Comparison of ENCODE assay signal across 8 cellular contexts in genomic region chr1:19209990-19210771, GRCh38. TPM values are rescaled to one million over a fixed set of nuclear protein-coding genes. Genes with fewer than 3 reads are reported as not detected.
DNase-seq lines count a peak whose midpoint lies in the region; ATAC-seq and TF ChIP-seq lines count a peak whose summit lies in the region.

UBR4 (minus strand) TSS chr1:19210266; CDS start chr1:19210248, 18 bp downstream.

- peaks cover 54% of the 10 kb centered on the region for H3K36me3 Mint-ChIP-seq in activated naive CD8-positive, alpha-beta T cell treated with anti-CD3 and anti-CD28 coated beads, Interleukin-2, amount 50 U/mL, for 24 hours (ENCODE audit: low read depth)

- TF ChIP-seq EP300 in tibial nerve (IDR thresholded peaks at IDR 0.05), result peak; percentile 96 to 98

- H3K27me3 Mint-ChIP-seq in activated naive CD8-positive, alpha-beta T cell treated with anti-CD3 and anti-CD28 coated beads, Interleukin-2, amount 50 U/mL, for 24 hours, result peaks cover 2% of the 10 kb centered on the region

- peak within 1 kb of the TSS; percentile 80 for H3K9ac ChIP-seq in parathyroid adenoma

- intact Hi-C loops in Right ventricle myocardium superior (cut with DNase I), result no loop called here

- H3K4me1 ChIP-seq in parathyroid adenoma, result peaks cover 9% of the 10 kb centered on the region
- peaks cover 3 to 70% (median 30%) of the 10 kb centered on the region in 4 donors for H3K4me1 ChIP-seq in tibial nerve

- H3K27me3 ChIP-seq in parathyroid adenoma (ENCODE audit: control insufficient read depth, insufficient read depth, low read length) (no peaks in the 10 kb centered on the region), tibial nerve (no peaks in the 10 kb centered on the region)

- peak within 1 kb of the TSS; percentile 68 for H3K4me2 ChIP-seq in parathyroid adenoma (ENCODE audit: low read length)

- ATAC-seq in HG02759 (IDR thresholded peaks at IDR 0.05; ENCODE audit: unreplicated experiment) (peak; percentile 94), Right ventricle myocardium superior (ENCODE audit: poor library complexity) (peak; percentile 98)
- peak; percentile 88 for ATAC-seq in activated naive CD8-positive, alpha-beta T cell treated with anti-CD3 and anti-CD28 coated beads, Interleukin-2, amount 50 U/mL, for 24 hours

- 1% methylated on average over 48 to 53 of the region's 80 CpGs for WGBS in tibial nerve, 2 donors

- peaks cover 21% of the 10 kb centered on the region for H3K79me2 ChIP-seq in parathyroid adenoma

- peak within 1 kb of the TSS; percentile 86 for H2AFZ ChIP-seq in parathyroid adenoma

- TF ChIP-seq CTCF in GM12864 (IDR thresholded peaks at IDR 0.05; ENCODE audit: low read depth, low read length, missing control alignments) (no peak), parathyroid adenoma (IDR thresholded peaks at IDR 0.05) (no peak), tibial nerve (IDR thresholded peaks at IDR 0.05) (peak in 2 of 5 experiments; percentile 48 to 53)

- peaks cover 74% of the 10 kb centered on the region for H3K4me1 Mint-ChIP-seq in activated naive CD8-positive, alpha-beta T cell treated with anti-CD3 and anti-CD28 coated beads, Interleukin-2, amount 50 U/mL, for 24 hours

- peak; percentile 86 for DNase-seq in GM12864 (ENCODE audit: low read depth)
- DNase-seq in NCI-H1417 (lab: John Stamatoyannopoulos, UW), result peak; percentile 96 to 98 (median 98)
- peak; percentile 78 to 87 for DNase-seq in SW 1271 (lab: John Stamatoyannopoulos, UW)
- DNase-seq in activated naive CD8-positive, alpha-beta T cell treated with anti-CD3 and anti-CD28 coated beads, Interleukin-2, amount 50 U/mL, for 24 hours, result peak; percentile 99
- DNase-seq in Right ventricle myocardium superior, result peak; percentile 96
- DNase-seq in tibial nerve (ENCODE audit: low spot score in 2 of 2), result peak; percentile 85 to 89

- H3K36me3 ChIP-seq in parathyroid adenoma (ENCODE audit: control insufficient read depth, insufficient read depth, low read length), result no peaks in the 10 kb centered on the region
- H3K36me3 ChIP-seq in tibial nerve, result no peaks in the 10 kb centered on the region

- H3K9me3 ChIP-seq in parathyroid adenoma (ENCODE audit: control insufficient read depth, low read length) (no peaks in the 10 kb centered on the region), tibial nerve (no peaks in the 10 kb centered on the region)

- peak within 1 kb of the TSS; percentile 97 for H3K27ac Mint-ChIP-seq in activated naive CD8-positive, alpha-beta T cell treated with anti-CD3 and anti-CD28 coated beads, Interleukin-2, amount 50 U/mL, for 24 hours

- peak; percentile 80 to 97 for TF ChIP-seq POLR2A in tibial nerve (IDR thresholded peaks at IDR 0.05)

- peak within 1 kb of the TSS; percentile 94 for H3K4me3 Mint-ChIP-seq in activated naive CD8-positive, alpha-beta T cell treated with anti-CD3 and anti-CD28 coated beads, Interleukin-2, amount 50 U/mL, for 24 hours

- H3K27ac ChIP-seq in parathyroid adenoma, result peak within 1 kb of the TSS; percentile 81
- peak within 1 kb of the TSS; percentile 94 to 96 (median 94) for H3K27ac ChIP-seq in tibial nerve

- H3K4me3 ChIP-seq in GM12864 (ENCODE audit: low read depth, low read length), result peak within 1 kb of the TSS; percentile 92
- peak within 1 kb of the TSS; percentile 90 for H3K4me3 ChIP-seq in parathyroid adenoma (ENCODE audit: low read depth, low read length)
- H3K4me3 ChIP-seq in tibial nerve, result peak within 1 kb of the TSS; percentile 64 to 86 (median 76)

- no peaks in the 10 kb centered on the region for H3K9me3 Mint-ChIP-seq in activated naive CD8-positive, alpha-beta T cell treated with anti-CD3 and anti-CD28 coated beads, Interleukin-2, amount 50 U/mL, for 24 hours

RNA-seq across cellular contexts. Expression of gene UBR4, which starts in this region (rescaled TPM):
- total RNA-seq in Right ventricle myocardium superior (58.1 TPM), tibial nerve (100 to 1,000 TPM; 107 to 190 (median 142) TPM)

Comparison
In these comparisons a context has a peak if more than half of its experiments do, and no peak if none do; other contexts are left out.
1. Peak in every context shown above with its lines: DNase-seq, ATAC-seq, H3K4me3 ChIP-seq and H3K27ac ChIP-seq.